ENCODE assay signal across 9 cellular contexts in the genomic region with DNA sequence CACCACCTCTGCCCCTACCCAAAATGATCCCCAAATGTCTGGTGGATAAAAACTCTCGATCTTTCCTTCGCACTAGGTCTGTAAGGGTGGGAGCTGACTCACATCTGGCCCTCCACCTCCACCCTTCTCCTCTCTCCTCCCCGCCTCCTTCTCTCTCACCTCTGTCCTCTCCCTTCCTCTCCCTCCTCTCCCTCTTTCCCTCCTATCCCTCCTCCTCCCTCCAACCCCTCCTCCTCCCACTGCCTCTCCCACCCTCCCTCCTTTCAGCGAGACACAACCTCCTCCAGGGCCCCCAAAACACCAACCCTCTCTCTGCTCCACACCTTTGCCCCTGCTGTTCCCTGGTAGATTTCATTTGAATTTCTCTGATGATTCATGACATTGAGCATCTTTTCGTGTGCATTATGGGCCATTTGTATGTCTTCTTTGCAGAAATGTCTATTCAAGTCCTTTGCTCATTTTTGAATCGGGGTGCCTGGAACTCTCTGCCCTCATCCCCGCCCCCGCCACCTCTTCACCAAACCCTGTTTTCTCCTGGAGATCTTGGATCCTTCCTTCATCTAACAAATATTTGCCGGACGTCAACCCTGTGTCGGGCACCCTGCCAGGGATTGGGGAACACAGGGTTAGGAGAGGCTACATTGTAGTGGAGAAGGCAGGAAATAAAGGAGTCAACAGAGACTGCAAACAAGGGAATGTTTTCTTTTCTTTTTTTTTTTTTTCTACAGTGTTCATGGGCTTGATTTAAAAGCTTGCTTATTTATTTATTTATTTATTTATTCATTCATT. TPM values are rescaled to one million over a fixed set of nuclear protein-coding genes. Genes with fewer than 3 reads are reported as not detected.
DNase-seq lines count a peak whose midpoint lies in the region; ATAC-seq, FAIRE-seq and TF ChIP-seq lines count a peak whose summit lies in the region.
"Had no signal": no experiment of that assay in that cellular context is flagged by ENCODE, and none has a peak within 500 bp of the region (broad histone marks: within the 10 kb centered on the region; RNA-seq: fewer than 3 reads in every experiment).

No MANE protein-coding gene starts in this region.

- no peak overlapping the region for H3K27ac ChIP-seq in H1 (ENCODE audit: low read depth, low read length)

- H3K4me1 Mint-ChIP-seq in nephron, result peaks cover 6% of the 10 kb centered on the region

- H3K27me3 ChIP-seq in H1 (replicated peaks in 1 of 4; ENCODE audit: control insufficient read depth in 3 of 4, extremely low read depth in 1 of 4, insufficient read depth in 3 of 4, low read length in 3 of 4), result no peaks in the 10 kb centered on the region

- no peak overlapping the region for H2BK20ac ChIP-seq in H1 (ENCODE audit: low read length)

- TF ChIP-seq POLR2A in H1 (IDR thresholded peaks at IDR 0.05; ENCODE audit: control extremely low read depth in 1 of 2, low read depth in 2 of 2, low read length in 2 of 2), result no peak

- no peak overlapping the region for H3K14ac ChIP-seq in H1 (ENCODE audit: insufficient read length)

- H2BK12ac ChIP-seq in H1 (ENCODE audit: low read depth, low read length), result 0 out of 2 replicates have a peak overlapping the region, but pooled peaks have one; percentile 23

- H3K9ac ChIP-seq in H1 (replicated peaks in 1 of 4; ENCODE audit: extremely low read depth in 1 of 4, low read depth in 3 of 4, low read length in 3 of 4), result no peak overlapping the region

- no peak overlapping the region for H3K56ac ChIP-seq in H1 (replicated peaks; ENCODE audit: insufficient read length, low read depth, low read length)

- POLR2A ChIA-PET in H1 (lab: Charles Lee; ENCODE audit: partially characterized antibody), result interaction anchor here (0.6 to 4.0 kb wide), 5 partner anchors 9 to 493 kb away, joined by 3 to 15 read pairs (median 13); partner anchors contain the start of gene SLC1A5

- H3K36me3 ChIP-seq in H1 (ENCODE audit: control insufficient read depth in 2 of 4, insufficient read depth in 4 of 4, low read length in 3 of 4), result no peaks in the 10 kb centered on the region

- DNase-seq in AG08395 (ENCODE audit: low spot score) (peak; percentile 29), NCI-H2196 (lab: John Stamatoyannopoulos, UW; ENCODE audit: unreplicated experiment) (peak; percentile 55), H1 (ENCODE audit: low read depth in 1 of 2, low spot score in 2 of 2) (no peak), superior temporal gyrus (ENCODE audit: extremely low spot score) (no peak)
- DNase-seq: kidney glomerular epithelial cell had no signal

- no peak overlapping the region for H2BK5ac ChIP-seq in H1 (ENCODE audit: low read depth, low read length)

- no peaks in the 10 kb centered on the region for H3K79me1 ChIP-seq in H1 (ENCODE audit: low read depth, low read length)

- no peak overlapping the region for H2AK5ac ChIP-seq in H1 (ENCODE audit: low read depth, low read length)

- H3K4ac ChIP-seq in H1 (replicated peaks; ENCODE audit: insufficient read length, low read depth, low read length), result no peak overlapping the region

- H3K9me3 Mint-ChIP-seq in nephron, result no peaks in the 10 kb centered on the region

- H3K4me3 Mint-ChIP-seq in nephron, result peak overlapping the region in 1 of 3 experiments; percentile 13

- no peak for TF ChIP-seq EP300 in H1 (IDR thresholded peaks at IDR 0.05; ENCODE audit: borderline replicate concordance in 1 of 2, low read depth in 2 of 2, low read length in 2 of 2)

- CTCF ChIA-PET in H1 (lab: Charles Lee; ENCODE audit: partially characterized antibody), result interaction anchor here (0.9 to 2.0 kb wide), 3 partner anchors 33 to 63 kb away, joined by 5 read pairs; no protein-coding TSS in a partner anchor

- H3K79me2 ChIP-seq in H1 (ENCODE audit: control insufficient read depth in 1 of 2, insufficient read depth in 2 of 2, low read length in 2 of 2), result no peaks in the 10 kb centered on the region

- TF ChIP-seq CTCF in H1 (IDR thresholded peaks at IDR 0.05; ENCODE audit: control extremely low read depth in 1 of 3, insufficient read depth in 1 of 3, low read depth in 1 of 3, low read length in 3 of 3), result no peak
- TF ChIP-seq CTCF in nephron (IDR thresholded peaks at IDR 0.05; ENCODE audit: unreplicated experiment in 3 of 3), result no peak

- H2BK15ac ChIP-seq in H1 (ENCODE audit: low read length), result no peak overlapping the region

- peak overlapping the region; percentile 29 to 82 (median 65) for H3K27ac Mint-ChIP-seq in nephron

- 0 out of 2 replicates have a peak overlapping the region, but pooled peaks have one; percentile 84 for H4K8ac ChIP-seq in H1 (ENCODE audit: extremely low read depth, insufficient read depth, low read length)

- H4K20me1 ChIP-seq in H1 (replicated peaks in 1 of 2; ENCODE audit: control insufficient read depth in 1 of 2, insufficient read depth in 2 of 2, low read length in 2 of 2), result no peaks in the 10 kb centered on the region

- no peak overlapping the region for H2BK120ac ChIP-seq in H1 (replicated peaks; ENCODE audit: low read depth, low read length)

- no peaks in the 10 kb centered on the region for H3K36me3 Mint-ChIP-seq in nephron (ENCODE audit: low read depth)

- H3K23ac ChIP-seq in H1 (ENCODE audit: insufficient read length), result no peak overlapping the region

- H3K23me2 ChIP-seq in H1 (ENCODE audit: low read depth, low read length), result no peaks in the 10 kb centered on the region; the same call in 1 of the 2 replicates

- no peak overlapping the region for H4K91ac ChIP-seq in H1 (replicated peaks; ENCODE audit: insufficient read length, low read length)

- no peaks in the 10 kb centered on the region for H3K9me3 ChIP-seq in H1 (ENCODE audit: insufficient read depth in 2 of 2, low read depth in 1 of 2, low read length in 1 of 2)

- peak overlapping the region; percentile 77; the same call in 1 of the 2 replicates for H2AFZ ChIP-seq in H1 (ENCODE audit: low read length)

- peaks cover 3% of the 10 kb centered on the region for H3K27me3 Mint-ChIP-seq in nephron (ENCODE audit: low read depth)

- H3K4me3 ChIP-seq in H1 (ENCODE audit: extremely low read depth in 1 of 4, insufficient read depth in 2 of 4, low read depth in 3 of 4, low read length in 4 of 4), result no peak overlapping the region

- peaks cover 0 to 4% (median 1%) of the 10 kb centered on the region in 4 experiments; a peak in 1 of 7 replicates for H3K4me1 ChIP-seq in H1 (replicated peaks in 1 of 4; ENCODE audit: control insufficient read depth in 3 of 4, insufficient read depth in 4 of 4, low read length in 3 of 4)

- no peak for FAIRE-seq in H1 (lab: Jason Lieb, UNC)

- H3K4me2 ChIP-seq in H1 (ENCODE audit: insufficient read depth in 1 of 2, low read depth in 2 of 2, low read length in 2 of 2), result no peak overlapping the region

- 75% methylated on average over 10 of the region's 11 CpGs; no CpG with 5 or more reads in 1 of the 2 experiments for WGBS in H1 (ENCODE audit: extremely low coverage in 1 of 2, insufficient coverage in 1 of 2, insufficient read length in 1 of 2, insufficient replicate concordance in 2 of 2, low coverage in 1 of 2, low lambda C conversion rate in 2 of 2, missing lambda C conversion rate in 1 of 2), 2 experiments

- no peak overlapping the region for H4K5ac ChIP-seq in H1 (ENCODE audit: insufficient read length, low read depth, low read length)

- H3K18ac ChIP-seq in H1 (ENCODE audit: extremely low read depth, low read length), result no peak overlapping the region; the same call in 1 of the 2 replicates

- ATAC-seq in GM21528 (IDR thresholded peaks at IDR 0.05; ENCODE audit: low FRiP score, unreplicated experiment), result no peak
- no peak for ATAC-seq in HG02938 (IDR thresholded peaks at IDR 0.05; ENCODE audit: unreplicated experiment)
- no peak for ATAC-seq in GM21367 (IDR thresholded peaks at IDR 0.05; ENCODE audit: unreplicated experiment)

- no peak for TF ChIP-seq RAD21 in H1 (IDR thresholded peaks at IDR 0.05 in 1 of 2, conservative IDR thresholded peaks at IDR 0.05 in 1 of 2; ENCODE audit: low read depth in 2 of 2, low read length in 2 of 2)

TF ChIP-seq in H1, 55 proteins besides CTCF, POLR2A, EP300 and RAD21 (continues in another document):
- TF ChIP-seq GABPA (IDR thresholded peaks at IDR 0.05; ENCODE audit: borderline replicate concordance, insufficient read depth, low read length) (no peak), ZNF274 (IDR thresholded peaks at IDR 0.05; ENCODE audit: borderline replicate concordance, extremely low read depth, low read length) (no peak), SIX5 (IDR thresholded peaks at IDR 0.05; ENCODE audit: low read depth, low read length) (no peak), JUN (IDR thresholded peaks at IDR 0.05; ENCODE audit: low read depth, low read length) (no peak), SIRT6 (IDR thresholded peaks at IDR 0.05; ENCODE audit: low read length) (no peak)

RNA-seq across cellular contexts. Expression of gene SLC1A5, which starts 25.4 kb away (rescaled TPM):
- 290 and 291 TPM in 2 replicates for total RNA-seq in H1 (2021; fragmentation: NEBNext Ultra II Directional; extraction: Animal tissue kit (Norgen Biotek cat#: 25700))
- 351 and 475 TPM in 2 replicates for polyA plus RNA-seq in H1 (2011; rRNA removed)
- 305 TPM for polyA plus RNA-seq in H1 (2011; cell fraction: cytosol; rRNA removed)
- polyA plus RNA-seq in H1 (2011; cell fraction: nucleus; rRNA removed), result 293 TPM
- 192 to 294 TPM (median 290 TPM) in 4 replicates for polyA plus RNA-seq in H1 (2012, experiment 1 of 2)
- 364 TPM for polyA plus RNA-seq in H1 (2012, experiment 2 of 2)
- polyA plus RNA-seq in H1 (2013, experiment 1 of 2), result 328 TPM
- 322 TPM for polyA plus RNA-seq in H1 (2013, experiment 2 of 2)
- polyA minus RNA-seq in H1 (2011; rRNA and poly(A)+ RNA removed), result 271 and 323 TPM in 2 replicates
- 153 TPM for polyA minus RNA-seq in H1 (2011; cell fraction: cytosol; rRNA and poly(A)+ RNA removed)
- 89.0 TPM for polyA minus RNA-seq in H1 (2011; cell fraction: nucleus; rRNA and poly(A)+ RNA removed)

RNA-seq across cellular contexts. Expression of gene AP2S1, which starts 36.9 kb away (rescaled TPM):
- 195 and 205 TPM in 2 replicates for total RNA-seq in H1 (2021; fragmentation: NEBNext Ultra II Directional; extraction: Animal tissue kit (Norgen Biotek cat#: 25700))
- polyA plus RNA-seq in H1 (2011; rRNA removed), result 211 and 314 TPM in 2 replicates
- polyA plus RNA-seq in H1 (2011; cell fraction: cytosol; rRNA removed), result 183 TPM
- polyA plus RNA-seq in H1 (2011; cell fraction: nucleus; rRNA removed), result 172 TPM
- polyA plus RNA-seq in H1 (2012, experiment 1 of 2), result 204 to 246 TPM (median 221 TPM) in 4 replicates
- 496 TPM for polyA plus RNA-seq in H1 (2012, experiment 2 of 2)
- 196 TPM for polyA plus RNA-seq in H1 (2013, experiment 1 of 2)
- 195 TPM for polyA plus RNA-seq in H1 (2013, experiment 2 of 2)
- polyA minus RNA-seq in H1 (2011; rRNA and poly(A)+ RNA removed), result 50.4 and 60.7 TPM in 2 replicates
- polyA minus RNA-seq in H1 (2011; cell fraction: cytosol; rRNA and poly(A)+ RNA removed), result 76.3 TPM
- polyA minus RNA-seq in H1 (2011; cell fraction: nucleus; rRNA and poly(A)+ RNA removed), result 54.4 TPM

RNA-seq across cellular contexts. Expression of gene ARHGAP35, which starts 47.0 kb away (rescaled TPM):
- total RNA-seq in H1 (2021; fragmentation: NEBNext Ultra II Directional; extraction: Animal tissue kit (Norgen Biotek cat#: 25700)), result 62.2 and 64.5 TPM in 2 replicates
- polyA plus RNA-seq in H1 (2011; rRNA removed), result 29.7 and 32.0 TPM in 2 replicates
- polyA plus RNA-seq in H1 (2011; cell fraction: cytosol; rRNA removed), result 20.2 TPM
- polyA plus RNA-seq in H1 (2011; cell fraction: nucleus; rRNA removed), result 32.5 TPM
- polyA plus RNA-seq in H1 (2012, experiment 1 of 2), result 30.6 to 36.0 TPM (median 33.4 TPM) in 4 replicates
- polyA plus RNA-seq in H1 (2012, experiment 2 of 2), result 4.1 TPM
- polyA plus RNA-seq in H1 (2013, experiment 1 of 2), result 33.6 TPM
- 30.9 TPM for polyA plus RNA-seq in H1 (2013, experiment 2 of 2)
- 60.3 and 66.3 TPM in 2 replicates for polyA minus RNA-seq in H1 (2011; rRNA and poly(A)+ RNA removed)
- 34.9 TPM for polyA minus RNA-seq in H1 (2011; cell fraction: cytosol; rRNA and poly(A)+ RNA removed)
- polyA minus RNA-seq in H1 (2011; cell fraction: nucleus; rRNA and poly(A)+ RNA removed), result 78.8 TPM

Comparison
In these comparisons a context has a peak if more than half of its experiments do, and no peak if none do; other contexts are left out.
1. DNase-seq: peak in AG08395 (single experiment) and NCI-H2196 (single experiment); none in H1 (0 of 2) and superior temporal gyrus (single experiment).